Comparison of ENCODE assay signal across 8 cellular contexts in the genomic region with DNA sequence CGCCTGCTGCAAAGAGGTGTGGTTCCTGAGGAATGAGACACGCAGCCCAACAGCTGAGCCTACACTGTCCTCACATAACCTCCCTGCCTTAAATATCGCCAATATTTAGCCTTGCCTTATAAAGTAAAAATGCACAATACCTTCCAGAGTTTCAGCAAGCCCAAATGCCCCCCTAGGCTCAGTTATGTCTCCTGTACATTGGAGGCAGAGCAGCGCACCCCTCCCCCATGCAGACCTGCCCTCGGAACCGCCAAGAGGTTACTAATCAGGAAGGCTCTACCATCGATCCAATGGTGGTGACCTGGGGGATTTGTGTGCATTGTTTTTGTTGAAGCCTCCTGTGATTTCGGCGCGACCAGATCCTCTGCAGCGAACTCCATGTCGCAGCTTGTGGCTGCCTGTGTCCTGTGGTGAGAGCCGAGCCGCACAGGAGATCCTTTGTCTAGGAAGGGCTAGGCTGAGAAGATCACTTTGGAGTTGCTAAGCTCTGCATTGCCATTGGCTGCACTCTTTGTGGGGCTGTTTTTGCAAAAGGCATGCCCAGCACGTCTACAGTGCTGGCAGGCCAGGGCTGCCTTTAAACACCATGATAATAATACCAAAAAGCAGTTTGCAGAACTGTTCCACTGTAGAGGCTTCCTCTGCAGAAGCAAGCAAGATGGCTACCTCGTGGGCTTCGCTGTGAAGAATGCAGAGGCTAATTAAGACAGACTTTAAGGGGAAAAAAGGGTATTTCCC. TPM values are rescaled to one million over a fixed set of nuclear protein-coding genes. Genes with fewer than 3 reads are reported as not detected.
DNase-seq lines count a peak whose midpoint lies in the region; ATAC-seq and TF ChIP-seq lines count a peak whose summit lies in the region.

No MANE protein-coding gene starts in this region.

- H3K4me3 Mint-ChIP-seq in activated CD4-positive, alpha-beta T cell treated with anti-CD3 and anti-CD28 coated beads, Interleukin-2, amount 10 ng/mL, durations not matched to agents 7 days and 5 days, result peak overlapping the region; percentile 68

- H3K4me1 ChIP-seq in right lobe of liver, result peaks cover 0 to 6% (median 0%) of the 10 kb centered on the region in 4 donors

- H3K36me3 ChIP-seq in right lobe of liver, result no peaks in the 10 kb centered on the region

- TF ChIP-seq POLR2A in right lobe of liver (IDR thresholded peaks at IDR 0.05), result no peak

- peaks cover 33% of the 10 kb centered on the region for H3K4me1 Mint-ChIP-seq in activated CD4-positive, alpha-beta T cell treated with anti-CD3 and anti-CD28 coated beads, Interleukin-2, amount 10 ng/mL, durations not matched to agents 7 days and 5 days

- CTCF ChIA-PET in activated CD4-positive, alpha-beta T cell treated with anti-CD3 and anti-CD28 coated beads, Interleukin-2, amount 10 ng/mL, durations not matched to agents 7 days and 5 days (lab: Charles Lee), result interaction anchor here (0.8 to 1.6 kb wide), 3 partner anchors 12 to 52 kb away, joined by 3 to 5 read pairs (median 4); no protein-coding TSS in a partner anchor

- ATAC-seq in GM19043 (IDR thresholded peaks at IDR 0.05; ENCODE audit: low read depth, unreplicated experiment) (peak; percentile 86), HG03342 (IDR thresholded peaks at IDR 0.05; ENCODE audit: unreplicated experiment) (peak; percentile 96), right lobe of liver (peak; percentile 95 to 96 (median 96))

- POLR2A ChIA-PET in activated CD4-positive, alpha-beta T cell treated with anti-CD3 and anti-CD28 coated beads, Interleukin-2, amount 10 ng/mL, durations not matched to agents 7 days and 5 days (lab: Charles Lee), result interaction anchor here (0.6 kb wide), 2 partner anchors 39 to 808 kb away, joined by 3 read pairs; no protein-coding TSS in a partner anchor

- peak overlapping the region in 1 of 3 donors; percentile 27 for H3K27ac ChIP-seq in right lobe of liver

- intact Hi-C loops in right lobe of liver (cut with DNase I), result no loop called here

- H3K36me3 Mint-ChIP-seq in activated CD4-positive, alpha-beta T cell treated with anti-CD3 and anti-CD28 coated beads, Interleukin-2, amount 10 ng/mL, durations not matched to agents 7 days and 5 days (ENCODE audit: low read depth), result peaks cover 20% of the 10 kb centered on the region

- H3K27me3 Mint-ChIP-seq in activated CD4-positive, alpha-beta T cell treated with anti-CD3 and anti-CD28 coated beads, Interleukin-2, amount 10 ng/mL, durations not matched to agents 7 days and 5 days, result no peaks in the 10 kb centered on the region

- no peak for TF ChIP-seq CTCF in right lobe of liver (IDR thresholded peaks at IDR 0.05)

- peak overlapping the region; percentile 89 for H3K27ac Mint-ChIP-seq in activated CD4-positive, alpha-beta T cell treated with anti-CD3 and anti-CD28 coated beads, Interleukin-2, amount 10 ng/mL, durations not matched to agents 7 days and 5 days

- no peaks in the 10 kb centered on the region for H3K27me3 ChIP-seq in right lobe of liver

- peak overlapping the region; percentile 32 to 58 (median 37) for H3K4me3 ChIP-seq in right lobe of liver

- H3K9me3 Mint-ChIP-seq in activated CD4-positive, alpha-beta T cell treated with anti-CD3 and anti-CD28 coated beads, Interleukin-2, amount 10 ng/mL, durations not matched to agents 7 days and 5 days, result peaks cover 3% of the 10 kb centered on the region

- DNase-seq in AML-193 (lab: John Stamatoyannopoulos, UW) (peak; percentile 63 to 65), NCI-H446 treated with DMSO at 0.1 percent for 48 hours (lab: John Stamatoyannopoulos, UW) (peak; percentile 81), ecto neural progenitor cell (ENCODE audit: low spot score) (peak; percentile 92), right lobe of liver (peak; percentile 56 to 68 (median 65))
- peak; percentile 75 for DNase-seq in activated CD4-positive, alpha-beta T cell treated with anti-CD3 and anti-CD28 coated beads, Interleukin-2, amount 10 ng/mL, durations not matched to agents 7 days and 5 days
- DNase-seq in stimulated activated CD4-positive, alpha-beta T cell treated with anti-CD3 and anti-CD28 coated beads, Interleukin-4, amount 100 ng/mL, for 48 hours (ENCODE audit: low read depth in 2 of 2), result peak; percentile 27 to 28

- WGBS in right lobe of liver (ENCODE audit: insufficient coverage, low coverage, low lambda C conversion rate, missing lambda C conversion rate), result 2% methylated on average over 17 of the region's 17 CpGs

- no peaks in the 10 kb centered on the region for H3K9me3 ChIP-seq in right lobe of liver

RNA-seq across cellular contexts. Expression of gene TET1, which starts 40.1 kb away (rescaled TPM):
- total RNA-seq in activated CD4-positive, alpha-beta T cell treated with anti-CD3 and anti-CD28 coated beads, Interleukin-2, amount 10 ng/mL, durations not matched to agents 7 days and 5 days, result 1 to 10 TPM; 3.0 to 3.7 TPM
- under 1 TPM; 0.62 to 0.86 (median 0.67) TPM for total RNA-seq in right lobe of liver

Comparison
In these comparisons a context has a peak if more than half of its experiments do, and no peak if none do; other contexts are left out.
1. DNase-seq: peak in every context shown above with its lines; median percentile 92 in ecto neural progenitor cell; 81 in NCI-H446 treated with DMSO at 0.1 percent for 48 hours; 75 in activated CD4-positive, alpha-beta T cell treated with anti-CD3 and anti-CD28 coated beads, Interleukin-2, amount 10 ng/mL, durations not matched to agents 7 days and 5 days; 65 in right lobe of liver; 64 in AML-193; 28 in stimulated activated CD4-positive, alpha-beta T cell treated with anti-CD3 and anti-CD28 coated beads, Interleukin-4, amount 100 ng/mL, for 48 hours.